ENCODE assay signal across 28 cellular contexts in genomic region chr1:24622218-24622617, GRCh38. TPM values are rescaled to one million over a fixed set of nuclear protein-coding genes. Genes with fewer than 3 reads are reported as not detected.
DNase-seq lines count a peak whose midpoint lies in the region; ATAC-seq and TF ChIP-seq lines count a peak whose summit lies in the region.
"Had no signal": no experiment of that assay in that cellular context is flagged by ENCODE, and none has a peak within 500 bp of the region (broad histone marks: within the 10 kb centered on the region; RNA-seq: fewer than 3 reads in every experiment).

No MANE protein-coding gene starts in this region.

- H3K4me2 ChIP-seq in trophoblast cell (ENCODE audit: low read length) = no peak overlapping the region
- H3K4me2 ChIP-seq: BLaER1 treated with 17β-estradiol and CSF1 and Interleukin-3, amounts not matched to agents 10 nM and 100 nM had no signal

- peaks cover 75% of the 10 kb centered on the region for H3K27me3 Mint-ChIP-seq in central memory CD8-positive, alpha-beta T cell

- no peak overlapping the region for H3K4me3 ChIP-seq in ACC112 (ENCODE audit: low read depth, low read length)
- H3K4me3 ChIP-seq in trophoblast cell (ENCODE audit: low read depth, low read length) = no peak overlapping the region
- no peak overlapping the region for H3K4me3 ChIP-seq in gastrocnemius medialis
- H3K4me3 ChIP-seq: BLaER1 treated with 17β-estradiol and CSF1 and Interleukin-3, amounts not matched to agents 10 nM and 100 nM; K562; SJCRH30 had no signal

- H3K9me3 Mint-ChIP-seq in central memory CD8-positive, alpha-beta T cell = no peaks in the 10 kb centered on the region
- H3K9me3 Mint-ChIP-seq: CD4-positive, alpha-beta T cell had no signal

- no peak overlapping the region for H3K4me3 Mint-ChIP-seq in central memory CD8-positive, alpha-beta T cell
- H3K4me3 Mint-ChIP-seq: CD4-positive, alpha-beta T cell had no signal

- H2AFZ ChIP-seq in ACC112 (ENCODE audit: low read length, unreplicated experiment) (peak overlapping the region; percentile 25), trophoblast cell (ENCODE audit: insufficient read depth, low read length, poor library complexity) (no peak overlapping the region)

- H4K91ac ChIP-seq in trophoblast cell (ENCODE audit: low read depth, low read length) = peak overlapping the region; percentile 51

- no peak overlapping the region for H4K12ac ChIP-seq in trophoblast cell (ENCODE audit: low read depth, low read length)

- H3K36me3 Mint-ChIP-seq in central memory CD8-positive, alpha-beta T cell (ENCODE audit: insufficient read depth) = peaks cover 3% of the 10 kb centered on the region

- no peak overlapping the region for H3K9ac ChIP-seq in trophoblast cell (ENCODE audit: low read length)
- H3K9ac ChIP-seq: BLaER1 treated with 17β-estradiol and CSF1 and Interleukin-3, amounts not matched to agents 10 nM and 100 nM had no signal

- H3K36me3 ChIP-seq in ACC112 (ENCODE audit: insufficient read depth, low read length) (no peaks in the 10 kb centered on the region), trophoblast cell (ENCODE audit: control insufficient read depth in 1 of 2, insufficient read depth in 2 of 2, low read length in 2 of 2) (no peaks in the 10 kb centered on the region), gastrocnemius medialis (no peaks in the 10 kb centered on the region)
- H3K36me3 ChIP-seq: BLaER1 treated with 17β-estradiol and CSF1 and Interleukin-3, amounts not matched to agents 10 nM and 100 nM; SJCRH30 had no signal

- no peak for ATAC-seq in central memory CD8-positive, alpha-beta T cell (replicated peaks; ENCODE audit: extremely low read depth, poor library complexity, severe bottlenecking)
- ATAC-seq in gastrocnemius medialis (no peak), HG03175 (IDR thresholded peaks at IDR 0.05; ENCODE audit: unreplicated experiment) (no peak)
- ATAC-seq: K562, PC-3, SK-N-SH treated with all-trans-retinoic acid at 6 μM for 48 hours had no signal

- H2BK5ac ChIP-seq in trophoblast cell (ENCODE audit: low read depth, low read length, poor library complexity) = no peak overlapping the region

- H3K27me3 ChIP-seq in ACC112 (ENCODE audit: insufficient read depth, low read length) (no peaks in the 10 kb centered on the region), trophoblast cell (ENCODE audit: insufficient read depth, low read length) (no peaks in the 10 kb centered on the region), gastrocnemius medialis (peaks cover 0 to 7% (median 0%) of the 10 kb centered on the region in 3 donors)
- H3K27me3 ChIP-seq: BLaER1 treated with 17β-estradiol and CSF1 and Interleukin-3, amounts not matched to agents 10 nM and 100 nM had no signal

- no peaks in the 10 kb centered on the region for H3K4me1 Mint-ChIP-seq in central memory CD8-positive, alpha-beta T cell

- no peaks in the 10 kb centered on the region for H3K79me2 ChIP-seq in ACC112 (ENCODE audit: control insufficient read depth, insufficient read depth, low read length, unreplicated experiment)
- H3K79me2 ChIP-seq in trophoblast cell (ENCODE audit: control insufficient read depth, insufficient read depth, low read length, poor library complexity) = no peaks in the 10 kb centered on the region

- H3K14ac ChIP-seq in trophoblast cell (ENCODE audit: low read length) = no peak overlapping the region

- peak overlapping the region; percentile 42 for H3K27ac Mint-ChIP-seq in central memory CD8-positive, alpha-beta T cell (ENCODE audit: low read depth)
- H3K27ac Mint-ChIP-seq: CD4-positive, alpha-beta T cell had no signal

- no peak overlapping the region for H2AK5ac ChIP-seq in trophoblast cell (ENCODE audit: low read length)

- no peak overlapping the region for H2BK120ac ChIP-seq in trophoblast cell (ENCODE audit: insufficient read depth, low read length, poor library complexity)

- in situ Hi-C loops in gastrocnemius medialis (cut with MboI; ENCODE audit: low sequenced_read_pairs in 4 of 4) = no loop called here

- H3K27ac ChIP-seq in ACC112 (ENCODE audit: low read depth, low read length) (no peak overlapping the region), trophoblast cell (ENCODE audit: low read depth, low read length) (no peak overlapping the region), gastrocnemius medialis (no peak overlapping the region)
- H3K27ac ChIP-seq: BLaER1 treated with 17β-estradiol and CSF1 and Interleukin-3, amounts not matched to agents 10 nM and 100 nM; SJCRH30 had no signal

- peaks cover 4% of the 10 kb centered on the region for H3K79me1 ChIP-seq in trophoblast cell (ENCODE audit: low read length)

- TF ChIP-seq CTCF in gastrocnemius medialis (IDR thresholded peaks at IDR 0.05 in 4 of 5, conservative IDR thresholded peaks at IDR 0.05 in 1 of 5) = no peak

- H3K4me1 ChIP-seq in ACC112 (ENCODE audit: control insufficient read depth, insufficient read depth, low read length, unreplicated experiment) (no peaks in the 10 kb centered on the region), trophoblast cell (ENCODE audit: control insufficient read depth in 1 of 2, insufficient read depth in 2 of 2, low read length in 2 of 2) (peaks cover 6 to 8% of the 10 kb centered on the region in 2 experiments), gastrocnemius medialis (no peaks in the 10 kb centered on the region)
- H3K4me1 ChIP-seq: BLaER1 treated with 17β-estradiol and CSF1 and Interleukin-3, amounts not matched to agents 10 nM and 100 nM; SJCRH30 had no signal

- WGBS in trophoblast cell (ENCODE audit: extremely low coverage, insufficient coverage, insufficient read length) = no CpG with 5 or more reads among the region's 4 CpGs

- DNase-seq in central memory CD8-positive, alpha-beta T cell (ENCODE audit: low spot score in 2 of 2) = no peak
- DNase-seq in left kidney (ENCODE audit: low read depth, low spot score) (peak; percentile 38), trophoblast cell (no peak), gastrocnemius medialis (no peak), retina (no peak), NCI-H345 treated with DMSO at 0.1 percent for 48 hours (lab: John Stamatoyannopoulos, UW; ENCODE audit: unreplicated experiment) (no peak)
- DNase-seq: AML-193; CD4-positive, alpha-beta T cell; DMS53; GOT3; HCEC 1CT; Kasumi-1; MV-4-11; NCI-H1105; NCI-H1436 treated with DMSO at 0.1 percent for 48 hours; NCI-H187 treated with DMSO at 0.1 percent for 48 hours; NCI-H2171 treated with DMSO at 0.1 percent for 48 hours; NCI-H345; NCI-H524 treated with DMSO at 0.1 percent for 48 hours; NCI-H82; NK-92 treated with Interleukin-12 subunit alpha and Interleukin-12 subunit beta, amount 100 ng/mL, for 24 hours; PC-3; SJCRH30 had no signal

- H2BK12ac ChIP-seq in trophoblast cell (ENCODE audit: low read length) = no peak overlapping the region

- H3K9me3 ChIP-seq in trophoblast cell (ENCODE audit: insufficient read depth, low read depth, low read length) (no peaks in the 10 kb centered on the region), gastrocnemius medialis (no peaks in the 10 kb centered on the region)
- H3K9me3 ChIP-seq: SJCRH30 had no signal

- H4K8ac ChIP-seq in trophoblast cell (ENCODE audit: low read depth, low read length) = peak overlapping the region; percentile 32

- no peak overlapping the region for H3K23ac ChIP-seq in trophoblast cell (ENCODE audit: low read length)

- H3K4ac ChIP-seq in trophoblast cell (ENCODE audit: low read depth, low read length) = no peak overlapping the region

- H3K18ac ChIP-seq in trophoblast cell (ENCODE audit: low read length) = no peak overlapping the region

- no peak for TF ChIP-seq POLR2A in gastrocnemius medialis (IDR thresholded peaks at IDR 0.05)

- intact Hi-C loops in gastrocnemius medialis (cut with DNase I; ENCODE audit: low total_unique reads) = no loop called here

RNA-seq across cellular contexts. Expression of gene SRRM1, which starts 20.9 kb away (rescaled TPM):
- 231 and 235 TPM in 2 replicates for polyA plus RNA-seq in trophoblast cell (2013)
- 10 to 100 TPM; 28.5 to 59.8 (median 40.2) TPM for total RNA-seq in gastrocnemius medialis
